In the genomic region with DNA sequence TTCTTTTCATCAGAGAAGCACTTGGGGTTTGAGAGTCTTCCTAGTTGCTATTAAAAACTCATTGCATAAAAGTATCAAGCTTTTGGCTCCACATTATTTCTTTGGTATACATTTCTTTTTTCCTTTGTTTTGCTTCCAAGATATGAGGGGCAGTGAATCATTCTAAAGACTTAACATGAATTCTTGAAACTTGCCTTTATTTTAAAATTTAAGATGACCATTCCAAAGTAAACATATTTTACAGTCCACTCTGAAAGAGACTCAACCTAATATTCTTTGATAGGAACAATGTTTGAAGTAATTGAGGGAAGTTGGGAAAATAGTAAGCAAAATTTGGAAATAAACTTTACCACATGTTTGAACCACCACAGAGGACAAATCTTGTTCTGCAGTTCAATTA, we compare ENCODE assay signal across 18 cellular contexts.
DNase-seq lines count a peak whose midpoint lies in the region; FAIRE-seq and TF ChIP-seq lines count a peak whose summit lies in the region.
"Had no signal": no experiment of that assay in that cellular context is flagged by ENCODE, and none has a peak within 500 bp of the region (broad histone marks: within the 10 kb centered on the region; RNA-seq: fewer than 3 reads in every experiment).

No MANE protein-coding gene starts in this region.

- no peaks in the 10 kb centered on the region for H3K79me2 ChIP-seq in osteoblast (ENCODE audit: insufficient read depth, low read length)

- no peaks in the 10 kb centered on the region for H3K4me1 ChIP-seq in osteoblast (ENCODE audit: insufficient read depth, low read length)

- H3K4me2 ChIP-seq in osteoblast (ENCODE audit: insufficient read depth, low read length), result peak overlapping the region; percentile 2

- DNase-seq in astrocyte of the hippocampus (ENCODE audit: low read depth, low spot score) (peak; percentile 15), fibroblast of gingiva (ENCODE audit: low read depth) (peak; percentile 50), osteoblast (ENCODE audit: insufficient read length, low spot score, missing footprints) (no peak), DMS 273 (lab: John Stamatoyannopoulos, UW; ENCODE audit: unreplicated experiment) (no peak), head of caudate nucleus (no peak), HuH-7.5 (ENCODE audit: low spot score) (no peak), NCI-H146 treated with DMSO at 0.1 percent for 48 hours (lab: John Stamatoyannopoulos, UW; ENCODE audit: unreplicated experiment) (no peak)
- DNase-seq: CD8-positive, alpha-beta T cell; COR-L47; DND-41; GF-D8; HCEC 1CT; HFFc6 had no signal

- TF ChIP-seq CTCF in osteoblast (IDR thresholded peaks at IDR 0.05; ENCODE audit: extremely low read depth, low read depth, low read length), result no peak

- no peaks in the 10 kb centered on the region for H4K20me1 ChIP-seq in osteoblast (ENCODE audit: insufficient read depth, low read length)

- intact Hi-C loops in head of caudate nucleus (cut with DNase I), result no loop called here

- no peak overlapping the region for H3K4me3 ChIP-seq in osteoblast (ENCODE audit: insufficient read depth, low read length)

- H3K27me3 ChIP-seq in osteoblast (ENCODE audit: insufficient read depth, low read length), result no peaks in the 10 kb centered on the region

- H3K9me3 ChIP-seq in osteoblast (ENCODE audit: low read depth, low read length), result no peaks in the 10 kb centered on the region

- H3K27ac ChIP-seq in osteoblast (ENCODE audit: low read depth, low read length), result no peak overlapping the region
- H3K27ac ChIP-seq: 22Rv1 had no signal

- H2AFZ ChIP-seq in osteoblast (ENCODE audit: low read length), result no peak overlapping the region

- no peaks in the 10 kb centered on the region for H3K36me3 ChIP-seq in osteoblast (ENCODE audit: insufficient read depth, low read length)

- peak; percentile 13 for FAIRE-seq in G401.6 (lab: Jason Lieb, UNC)
- FAIRE-seq: D721Med, HepG2, HTR-8/SVneo had no signal

Comparison
In these comparisons a context has a peak if more than half of its experiments do, and no peak if none do; other contexts are left out.
1. DNase-seq: peak in astrocyte of the hippocampus (single experiment) and fibroblast of gingiva (single experiment); none in osteoblast (single experiment), DMS 273 (single experiment), head of caudate nucleus (0 of 42), HuH-7.5 (single experiment) and NCI-H146 treated with DMSO at 0.1 percent for 48 hours (single experiment).